In the genomic region with DNA sequence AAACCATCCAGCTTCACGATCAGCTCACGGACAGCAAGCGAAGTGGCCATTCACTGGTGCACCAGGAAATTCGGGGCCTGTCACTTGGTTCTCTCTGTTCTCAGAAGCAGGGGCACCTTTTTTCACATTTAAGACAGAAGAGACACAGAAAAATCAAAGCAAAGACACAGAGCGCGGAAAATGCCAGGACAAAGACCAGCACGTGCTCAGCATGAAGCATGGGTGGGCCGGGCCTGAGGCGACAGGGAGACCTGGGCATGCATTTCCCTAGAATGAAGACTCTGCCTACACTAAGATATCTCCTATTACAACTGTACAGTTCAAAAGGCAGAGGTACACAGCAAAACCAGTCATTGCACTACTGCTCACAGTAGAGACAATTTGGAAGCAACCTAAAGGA, we compare ENCODE assay signal across 21 cellular contexts.
DNase-seq lines count a peak whose midpoint lies in the region; ATAC-seq, FAIRE-seq and TF ChIP-seq lines count a peak whose summit lies in the region.
"Had no signal": no experiment of that assay in that cellular context is flagged by ENCODE, and none has a peak within 500 bp of the region (broad histone marks: within the 10 kb centered on the region; RNA-seq: fewer than 3 reads in every experiment).

No MANE protein-coding gene starts in this region.

- no peaks in the 10 kb centered on the region for H3K36me3 ChIP-seq in kidney (ENCODE audit: control insufficient read depth in 1 of 2, insufficient read depth in 2 of 2, low read length in 2 of 2)
- H3K36me3 ChIP-seq: BLaER1 treated with 17β-estradiol and CSF1 and Interleukin-3, amounts not matched to agents 10 nM and 100 nM; MG63 had no signal

- no peak for ATAC-seq in Right ventricle myocardium inferior
- no peak for ATAC-seq in sciatic nerve
- ATAC-seq: Panc1 had no signal

- no peak for TF ChIP-seq CTCF in kidney (IDR thresholded peaks at IDR 0.05; ENCODE audit: borderline replicate concordance, extremely low read depth, insufficient read depth)

- intact Hi-C loops in cardiac septum (cut with DNase I) (no loop called here), Right ventricle myocardium inferior (cut with DNase I) (no loop called here), sciatic nerve (cut with DNase I) (no loop called here), kidney (cut with DNase I) (no loop called here)

- no peak overlapping the region for H3K4me3 ChIP-seq in kidney (ENCODE audit: low read length in 2 of 2)
- H3K4me3 ChIP-seq: BLaER1 treated with 17β-estradiol and CSF1 and Interleukin-3, amounts not matched to agents 10 nM and 100 nM; GM23248; MG63 had no signal

- peaks cover 0 to 3% of the 10 kb centered on the region in 2 donors for H3K4me1 ChIP-seq in kidney (ENCODE audit: control insufficient read depth in 1 of 2, insufficient read depth in 1 of 2, low read depth in 1 of 2, low read length in 2 of 2)

- no peak overlapping the region for H3K27ac ChIP-seq in kidney (ENCODE audit: low read depth in 2 of 2, low read length in 2 of 2)
- H3K27ac ChIP-seq: BLaER1 treated with 17β-estradiol and CSF1 and Interleukin-3, amounts not matched to agents 10 nM and 100 nM; GM23248 had no signal

- H3K9me3 ChIP-seq in kidney (ENCODE audit: control insufficient read depth in 1 of 2, low read length in 2 of 2), result peaks cover 0 to 5% of the 10 kb centered on the region in 2 donors
- H3K9me3 ChIP-seq: SK-N-SH had no signal

- H3K9ac ChIP-seq in kidney (ENCODE audit: low read length in 2 of 2), result no peak overlapping the region
- H3K9ac ChIP-seq: BLaER1 treated with 17β-estradiol and CSF1 and Interleukin-3, amounts not matched to agents 10 nM and 100 nM; GM23248; SK-N-SH had no signal

- peak; percentile 22 for DNase-seq in cardiac septum (ENCODE audit: low spot score)
- no peak for DNase-seq in Right ventricle myocardium inferior (ENCODE audit: missing footprints)
- peak; percentile 33 for DNase-seq in islet precursor cell
- peak; percentile 23 for DNase-seq in sciatic nerve (ENCODE audit: low spot score)
- DNase-seq in HPDE6-E6E7 (ENCODE audit: extremely low spot score), result no peak
- DNase-seq in kidney, result no peak
- no peak for DNase-seq in occipital lobe (lab: John Stamatoyannopoulos, UW)
- DNase-seq: DMS53, GM23248, KBM-7, MG63, NCI-H1417, NCI-H1694 treated with DMSO at 0.1 percent for 48 hours, NCI-H2081, NCI-H226, NCI-H510A, NCI-H69, SK-N-SH had no signal

- FAIRE-seq in kidney (lab: Jason Lieb, UNC), result no peak
- FAIRE-seq: GM18507 had no signal

Comparison
In these comparisons a context has a peak if more than half of its experiments do, and no peak if none do; other contexts are left out.
1. DNase-seq: peak in cardiac septum (single experiment), islet precursor cell (single experiment) and sciatic nerve (single experiment); none in Right ventricle myocardium inferior (single experiment), HPDE6-E6E7 (single experiment), kidney (single experiment) and occipital lobe (single experiment).